Comparison of ENCODE assay signal across 24 cellular contexts in the genomic region with DNA sequence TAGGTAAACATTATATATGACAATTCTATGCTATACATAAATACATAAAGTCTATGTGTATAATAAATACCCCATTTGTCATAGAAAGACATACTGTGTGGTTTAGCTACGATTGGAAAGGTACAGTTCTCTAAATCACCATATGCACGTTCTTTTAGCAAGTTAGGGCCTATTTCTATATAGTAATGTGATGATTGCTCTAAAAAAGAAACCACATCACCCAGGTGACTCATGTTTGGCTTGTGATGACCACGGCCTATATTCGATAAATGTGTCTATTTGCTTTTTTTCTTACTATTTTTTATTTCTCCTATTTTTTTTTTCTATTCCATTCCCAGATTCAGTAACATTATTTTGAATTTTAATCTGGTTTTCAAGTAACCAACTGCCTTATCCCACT.
"Had no signal": no experiment of that assay in that cellular context is flagged by ENCODE, and none has a peak within 500 bp of the region (broad histone marks: within the 10 kb centered on the region; RNA-seq: fewer than 3 reads in every experiment).

No MANE protein-coding gene starts in this region.

- H3K27ac Mint-ChIP-seq: activated naive CD4-positive, alpha-beta T cell treated with anti-CD3 and anti-CD28 coated beads, Interleukin-2, amount 50 U/mL, for 72 hours; dendritic cell treated with granulocyte-macrophage colony-stimulating factor and Interleukin-4, amounts not matched to agents 40 ng/mL and 50 ng/mL, for 4 days; immature natural killer cell; progenitor cell of endocrine pancreas; WTC11 had no signal

- H3K4me3 Mint-ChIP-seq: brain; dendritic cell treated with granulocyte-macrophage colony-stimulating factor and Interleukin-4, amounts not matched to agents 40 ng/mL and 50 ng/mL, for 4 days; immature natural killer cell; naive thymus-derived CD4-positive, alpha-beta T cell; neural crest cell; WTC11 had no signal

- H3K4me2 ChIP-seq: hepatocyte, smooth muscle cell had no signal

- H3K36me3 Mint-ChIP-seq: immature natural killer cell had no signal

- ATAC-seq: left lobe of liver; lower lobe of right lung; naive thymus-derived CD4-positive, alpha-beta T cell; WTC11 had no signal

- H3K9me3 Mint-ChIP-seq: dendritic cell treated with granulocyte-macrophage colony-stimulating factor and Interleukin-4, amounts not matched to agents 40 ng/mL and 50 ng/mL, for 4 days had no signal

- H3K4me3 ChIP-seq: hepatocyte, lower lobe of right lung, sigmoid colon, smooth muscle cell, tibial artery had no signal

- H3K27me3 ChIP-seq: hepatocyte, sigmoid colon, tibial artery had no signal

- H3K27me3 Mint-ChIP-seq: brain; dendritic cell treated with granulocyte-macrophage colony-stimulating factor and Interleukin-4, amounts not matched to agents 40 ng/mL and 50 ng/mL, for 4 days; naive thymus-derived CD4-positive, alpha-beta T cell had no signal

- H3K27ac ChIP-seq: hepatocyte, lower lobe of right lung, sigmoid colon, tibial artery had no signal

- H3K36me3 ChIP-seq: lower lobe of right lung, sigmoid colon, tibial artery had no signal

- H2AFZ ChIP-seq: hepatocyte had no signal

- H3K4me1 ChIP-seq: lower lobe of right lung had no signal

- H3K79me2 ChIP-seq: hepatocyte had no signal

- H3K9me3 ChIP-seq: lower lobe of right lung, tibial artery had no signal

- DNase-seq: activated CD4-positive, alpha-beta T cell treated with anti-CD3 and anti-CD28 coated beads, Interleukin-2, amount 50 U/mL, for 48 hours; activated gamma-delta T cell; aorta; caudate nucleus; effector CD4-positive, alpha-beta T cell; erythroblast; immature natural killer cell; lower lobe of right lung; naive thymus-derived CD4-positive, alpha-beta T cell; occipital lobe; sigmoid colon; stimulated activated CD4-positive, alpha-beta T cell treated with anti-CD3 and anti-CD28 coated beads, Interleukin-15, amount 100 ng/mL, for 24 hours; stimulated activated naive CD4-positive, alpha-beta T cell; T-helper 1 cell; tibial artery had no signal

- H3K4me1 Mint-ChIP-seq: immature natural killer cell, neural crest cell had no signal
